Comparison of ENCODE assay signal across 11 cellular contexts in the genomic region with DNA sequence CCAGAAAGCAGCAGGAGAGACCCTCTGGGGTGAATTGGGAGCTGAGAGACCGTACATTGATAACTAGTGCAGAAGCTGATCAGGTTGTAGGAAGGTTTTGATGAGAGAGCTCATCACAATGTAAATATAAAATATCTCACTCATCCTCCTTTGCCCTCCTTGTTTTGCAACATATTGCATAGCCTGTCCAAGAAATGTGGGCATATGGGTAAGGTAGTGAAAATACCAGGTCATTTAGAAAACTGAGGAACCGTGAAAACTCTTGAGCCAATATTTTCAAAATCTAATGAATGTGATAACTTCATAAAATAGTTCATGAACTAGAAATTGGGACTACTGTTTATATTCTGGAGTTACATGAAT. TPM values are rescaled to one million over a fixed set of nuclear protein-coding genes. Genes with fewer than 3 reads are reported as not detected.
DNase-seq lines count a peak whose midpoint lies in the region; ATAC-seq and TF ChIP-seq lines count a peak whose summit lies in the region.
"Had no signal": no experiment of that assay in that cellular context is flagged by ENCODE, and none has a peak within 500 bp of the region (broad histone marks: within the 10 kb centered on the region; RNA-seq: fewer than 3 reads in every experiment).

No MANE protein-coding gene starts in this region.

- POLR2A ChIA-PET in HEK293 (lab: Yijun Ruan, JAX), result interaction anchor here (1.1 kb wide), 1 partner anchor 32 kb away, joined by 5 read pairs; a partner anchor contains a TSS
- POLR2A ChIA-PET in RWPE1 (lab: Yijun Ruan, JAX; ENCODE audit: low non-redundant PET), result no interaction called here

- intact Hi-C loops in tibial artery (cut with DNase I; ENCODE audit: low total_unique reads), result no loop called here

- ATAC-seq in GM18868 (IDR thresholded peaks at IDR 0.05; ENCODE audit: unreplicated experiment), result peak; percentile 5

- H3K4me1 ChIP-seq in HEK293 (ENCODE audit: control insufficient read depth, insufficient read depth, low read length) (no peaks in the 10 kb centered on the region), tibial artery (peaks cover 0 to 7% (median 0%) of the 10 kb centered on the region in 4 donors)

- no peak overlapping the region for H3K4me3 Mint-ChIP-seq in mesothelial cell of epicardium

- peaks cover 7% of the 10 kb centered on the region for H3K9me3 Mint-ChIP-seq in mesothelial cell of epicardium

- TF ChIP-seq CTCF in HEK293 (tag by site-specific recombination; IDR thresholded peaks at IDR 0.05), result no peak
- no peak for TF ChIP-seq CTCF in RWPE1 (conservative IDR thresholded peaks at IDR 0.05; ENCODE audit: low read depth)
- TF ChIP-seq CTCF in mesothelial cell of epicardium (IDR thresholded peaks at IDR 0.05; ENCODE audit: unreplicated experiment), result no peak
- no peak for TF ChIP-seq CTCF in tibial artery (IDR thresholded peaks at IDR 0.05)

- H3K36me3 ChIP-seq in HEK293 (ENCODE audit: control insufficient read depth in 2 of 2, insufficient read depth in 1 of 2, low read length in 2 of 2) (no peaks in the 10 kb centered on the region), tibial artery (no peaks in the 10 kb centered on the region)

- no peak overlapping the region for H3K27ac ChIP-seq in HEK293 (ENCODE audit: extremely low read depth, low read depth, low read length)
- peak overlapping the region; percentile 62 for H3K27ac ChIP-seq in RWPE1
- no peak overlapping the region for H3K27ac ChIP-seq in tibial artery
- H3K27ac ChIP-seq: coronary artery had no signal

- H3K27me3 ChIP-seq in tibial artery, result no peaks in the 10 kb centered on the region

- H3K36me3 Mint-ChIP-seq in mesothelial cell of epicardium, result peaks cover 3% of the 10 kb centered on the region

- H3K27ac Mint-ChIP-seq in mesothelial cell of epicardium, result peak overlapping the region; percentile 40

- DNase-seq in RWPE1 (ENCODE audit: low spot score) (no peak), mesothelial cell of epicardium (ENCODE audit: low spot score in 2 of 2, unreplicated experiment in 2 of 2) (no peak), NCI-H345 (lab: John Stamatoyannopoulos, UW) (no peak), tibial artery (no peak), NCI-H2081 treated with DMSO at 0.1 percent for 48 hours (lab: John Stamatoyannopoulos, UW) (no peak)
- DNase-seq: right cardiac atrium had no signal

- H3K4me1 Mint-ChIP-seq in mesothelial cell of epicardium, result peaks cover 12% of the 10 kb centered on the region

- H3K4me3 ChIP-seq in HEK293 (ENCODE audit: low read depth, low read length) (no peak overlapping the region), tibial artery (no peak overlapping the region)
- H3K4me3 ChIP-seq: coronary artery had no signal

- H3K9me3 ChIP-seq in HEK293 (ENCODE audit: control insufficient read depth, insufficient read depth, low read depth, low read length) (no peaks in the 10 kb centered on the region), tibial artery (no peaks in the 10 kb centered on the region)

- H3K27me3 Mint-ChIP-seq in mesothelial cell of epicardium (ENCODE audit: low read depth), result no peaks in the 10 kb centered on the region

- CTCF ChIA-PET in HEK293 (lab: Yijun Ruan, JAX) (no interaction called here), RWPE1 (lab: Yijun Ruan, JAX) (interaction anchor here (0.7 kb wide), 1 partner anchor 44 kb away, joined by 5 read pairs; no protein-coding TSS in a partner anchor)

TF ChIP-seq in HEK293, 187 proteins besides CTCF, POLR2A, EP300 and RAD21:
- TF ChIP-seq, protein P1, sequence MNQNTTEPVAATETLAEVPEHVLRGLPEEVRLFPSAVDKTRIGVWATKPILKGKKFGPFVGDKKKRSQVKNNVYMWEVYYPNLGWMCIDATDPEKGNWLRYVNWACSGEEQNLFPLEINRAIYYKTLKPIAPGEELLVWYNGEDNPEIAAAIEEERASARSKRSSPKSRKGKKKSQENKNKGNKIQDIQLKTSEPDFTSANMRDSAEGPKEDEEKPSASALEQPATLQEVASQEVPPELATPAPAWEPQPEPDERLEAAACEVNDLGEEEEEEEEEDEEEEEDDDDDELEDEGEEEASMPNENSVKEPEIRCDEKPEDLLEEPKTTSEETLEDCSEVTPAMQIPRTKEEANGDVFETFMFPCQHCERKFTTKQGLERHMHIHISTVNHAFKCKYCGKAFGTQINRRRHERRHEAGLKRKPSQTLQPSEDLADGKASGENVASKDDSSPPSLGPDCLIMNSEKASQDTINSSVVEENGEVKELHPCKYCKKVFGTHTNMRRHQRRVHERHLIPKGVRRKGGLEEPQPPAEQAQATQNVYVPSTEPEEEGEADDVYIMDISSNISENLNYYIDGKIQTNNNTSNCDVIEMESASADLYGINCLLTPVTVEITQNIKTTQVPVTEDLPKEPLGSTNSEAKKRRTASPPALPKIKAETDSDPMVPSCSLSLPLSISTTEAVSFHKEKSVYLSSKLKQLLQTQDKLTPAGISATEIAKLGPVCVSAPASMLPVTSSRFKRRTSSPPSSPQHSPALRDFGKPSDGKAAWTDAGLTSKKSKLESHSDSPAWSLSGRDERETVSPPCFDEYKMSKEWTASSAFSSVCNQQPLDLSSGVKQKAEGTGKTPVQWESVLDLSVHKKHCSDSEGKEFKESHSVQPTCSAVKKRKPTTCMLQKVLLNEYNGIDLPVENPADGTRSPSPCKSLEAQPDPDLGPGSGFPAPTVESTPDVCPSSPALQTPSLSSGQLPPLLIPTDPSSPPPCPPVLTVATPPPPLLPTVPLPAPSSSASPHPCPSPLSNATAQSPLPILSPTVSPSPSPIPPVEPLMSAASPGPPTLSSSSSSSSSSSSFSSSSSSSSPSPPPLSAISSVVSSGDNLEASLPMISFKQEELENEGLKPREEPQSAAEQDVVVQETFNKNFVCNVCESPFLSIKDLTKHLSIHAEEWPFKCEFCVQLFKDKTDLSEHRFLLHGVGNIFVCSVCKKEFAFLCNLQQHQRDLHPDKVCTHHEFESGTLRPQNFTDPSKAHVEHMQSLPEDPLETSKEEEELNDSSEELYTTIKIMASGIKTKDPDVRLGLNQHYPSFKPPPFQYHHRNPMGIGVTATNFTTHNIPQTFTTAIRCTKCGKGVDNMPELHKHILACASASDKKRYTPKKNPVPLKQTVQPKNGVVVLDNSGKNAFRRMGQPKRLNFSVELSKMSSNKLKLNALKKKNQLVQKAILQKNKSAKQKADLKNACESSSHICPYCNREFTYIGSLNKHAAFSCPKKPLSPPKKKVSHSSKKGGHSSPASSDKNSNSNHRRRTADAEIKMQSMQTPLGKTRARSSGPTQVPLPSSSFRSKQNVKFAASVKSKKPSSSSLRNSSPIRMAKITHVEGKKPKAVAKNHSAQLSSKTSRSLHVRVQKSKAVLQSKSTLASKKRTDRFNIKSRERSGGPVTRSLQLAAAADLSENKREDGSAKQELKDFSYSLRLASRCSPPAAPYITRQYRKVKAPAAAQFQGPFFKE (tag by site-specific recombination; IDR thresholded peaks at IDR 0.05; ENCODE audit: borderline replicate concordance), result no peak
- TF ChIP-seq ZEB2 (tag by site-specific recombination; IDR thresholded peaks at IDR 0.05), result 0 out of 2 replicates have a peak, but pooled peaks have one; percentile 3
- TF ChIP-seq, protein P2, sequence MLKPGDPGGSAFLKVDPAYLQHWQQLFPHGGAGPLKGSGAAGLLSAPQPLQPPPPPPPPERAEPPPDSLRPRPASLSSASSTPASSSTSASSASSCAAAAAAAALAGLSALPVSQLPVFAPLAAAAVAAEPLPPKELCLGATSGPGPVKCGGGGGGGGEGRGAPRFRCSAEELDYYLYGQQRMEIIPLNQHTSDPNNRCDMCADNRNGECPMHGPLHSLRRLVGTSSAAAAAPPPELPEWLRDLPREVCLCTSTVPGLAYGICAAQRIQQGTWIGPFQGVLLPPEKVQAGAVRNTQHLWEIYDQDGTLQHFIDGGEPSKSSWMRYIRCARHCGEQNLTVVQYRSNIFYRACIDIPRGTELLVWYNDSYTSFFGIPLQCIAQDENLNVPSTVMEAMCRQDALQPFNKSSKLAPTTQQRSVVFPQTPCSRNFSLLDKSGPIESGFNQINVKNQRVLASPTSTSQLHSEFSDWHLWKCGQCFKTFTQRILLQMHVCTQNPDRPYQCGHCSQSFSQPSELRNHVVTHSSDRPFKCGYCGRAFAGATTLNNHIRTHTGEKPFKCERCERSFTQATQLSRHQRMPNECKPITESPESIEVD (tag by site-specific recombination; IDR thresholded peaks at IDR 0.05), result no peak

RNA-seq across cellular contexts. Expression of a gene that starts 31.4 kb away (rescaled TPM):
- 5.9 to 6.5 TPM (median 6.2 TPM) in 3 replicates for total RNA-seq in mesothelial cell of epicardium

RNA-seq across cellular contexts. Expression of a gene that starts 31.5 kb away (rescaled TPM):
- total RNA-seq in mesothelial cell of epicardium, result not detected in 3 replicates
- total RNA-seq: M059J, right cardiac atrium, subcutaneous adipose tissue had no signal
